ENCODE assay signal across 1 cellular context in genomic region chr1:228226956-228227791, GRCh38.
TF ChIP-seq lines count a peak whose summit lies in the region.

No MANE protein-coding gene starts in this region.

TF ChIP-seq in K562, 482 proteins besides CTCF, POLR2A, EP300 and RAD21 (continued from another document):
- TF ChIP-seq FOXO4 (CRISPR knock-in tag; IDR thresholded peaks at IDR 0.05) (no peak), CTCFL (IDR thresholded peaks at IDR 0.05; ENCODE audit: borderline replicate concordance, insufficient read depth, low read depth, low read length, poor library complexity, severe bottlenecking) (peak; percentile 29), ZBTB2 (IDR thresholded peaks at IDR 0.05) (no peak), TFAP4 (CRISPR knock-in tag; IDR thresholded peaks at IDR 0.05; ENCODE audit: borderline replicate concordance) (peak; percentile 11; the same call in 1 of the 2 replicates), DPF2 (IDR thresholded peaks at IDR 0.05) (no peak), SNAPC5 (CRISPR knock-in tag; IDR thresholded peaks at IDR 0.05) (no peak)
